Comparison of ENCODE assay signal across 10 cellular contexts in the genomic region with DNA sequence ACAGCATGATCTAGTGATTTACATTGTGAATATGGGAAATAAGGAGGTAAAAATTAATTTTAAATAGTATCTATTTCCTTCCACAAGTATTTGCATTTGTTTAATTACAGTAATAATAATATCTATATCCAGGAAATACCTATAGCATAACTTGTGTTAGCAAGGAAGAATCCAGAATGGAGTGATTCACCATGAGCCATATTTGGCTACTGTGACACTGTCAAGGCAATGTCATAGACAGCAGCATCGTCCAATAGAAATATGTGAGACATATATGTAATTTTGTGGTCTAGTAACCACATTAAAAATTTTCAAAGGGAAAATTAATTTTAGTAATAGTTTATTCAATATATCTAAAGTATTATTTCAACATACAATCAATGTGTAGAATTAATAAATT. TPM values are rescaled to one million over a fixed set of nuclear protein-coding genes. Genes with fewer than 3 reads are reported as not detected.
DNase-seq lines count a peak whose midpoint lies in the region; ATAC-seq, FAIRE-seq and TF ChIP-seq lines count a peak whose summit lies in the region.
"Had no signal": no experiment of that assay in that cellular context is flagged by ENCODE, and none has a peak within 500 bp of the region (broad histone marks: within the 10 kb centered on the region; RNA-seq: fewer than 3 reads in every experiment).

No MANE protein-coding gene starts in this region.

- H3K4me3 ChIP-seq in heart left ventricle (no peak overlapping the region), right cardiac atrium (ENCODE audit: low read length) (no peak overlapping the region), transverse colon (no peak overlapping the region), pancreas (no peak overlapping the region)

- H3K27ac ChIP-seq in heart left ventricle, result peak overlapping the region in 10 of 12 donors; percentile 11 to 87 (median 54)
- H3K27ac ChIP-seq in right cardiac atrium (ENCODE audit: low read length), result no peak overlapping the region
- H3K27ac ChIP-seq in foreskin keratinocyte, result peak overlapping the region; percentile 48
- peak overlapping the region; percentile 64 to 80 (median 73) for H3K27ac ChIP-seq in transverse colon
- peak overlapping the region in 2 of 4 donors; percentile 13 to 25 for H3K27ac ChIP-seq in pancreas

- peak overlapping the region; percentile 38 for H3K4me3 Mint-ChIP-seq in activated T-helper 17 cell treated with anti-CD3 and anti-CD28 coated beads, Interleukin-2, amount 50 U/mL, for 72 hours

- no peaks in the 10 kb centered on the region for H3K9me3 Mint-ChIP-seq in activated T-helper 17 cell treated with anti-CD3 and anti-CD28 coated beads, Interleukin-2, amount 50 U/mL, for 72 hours

- FAIRE-seq in pancreas (lab: Jason Lieb, UNC), result no peak

- peaks cover 0 to 16% (median 7%) of the 10 kb centered on the region in 9 donors for H3K36me3 ChIP-seq in heart left ventricle
- peaks cover 0 to 9% (median 0%) of the 10 kb centered on the region in 4 donors for H3K36me3 ChIP-seq in transverse colon
- H3K36me3 ChIP-seq in pancreas, result peaks cover 0 to 4% (median 0%) of the 10 kb centered on the region in 3 donors

- H3K9me3 ChIP-seq in heart left ventricle, result peaks cover 0 to 7% (median 0%) of the 10 kb centered on the region in 12 donors
- no peaks in the 10 kb centered on the region for H3K9me3 ChIP-seq in right cardiac atrium (ENCODE audit: control insufficient read depth, low read length)
- H3K9me3 ChIP-seq in transverse colon, result peaks cover 0 to 5% of the 10 kb centered on the region in 2 donors
- H3K9me3 ChIP-seq in pancreas, result no peaks in the 10 kb centered on the region

- TF ChIP-seq POLR2A in heart left ventricle (IDR thresholded peaks at IDR 0.05) (no peak), transverse colon (IDR thresholded peaks at IDR 0.05) (no peak)

- DNase-seq in heart left ventricle, result no peak
- no peak for DNase-seq in right cardiac atrium
- DNase-seq in foreskin keratinocyte, result peak in 1 of 2 donors; percentile 72
- no peak for DNase-seq in transverse colon
- DNase-seq in posterior vena cava (ENCODE audit: low spot score), result no peak
- DNase-seq in pancreas, result no peak
- DNase-seq: NCI-H187; stimulated activated CD4-positive, alpha-beta T cell treated with anti-CD3 and anti-CD28 coated beads, Interleukin-4, amount 100 ng/mL, for 1 hour had no signal

- H3K36me3 Mint-ChIP-seq in activated T-helper 17 cell treated with anti-CD3 and anti-CD28 coated beads, Interleukin-2, amount 50 U/mL, for 72 hours (ENCODE audit: low read depth), result peaks cover 56% of the 10 kb centered on the region

- 50 to 77% (median 69%) methylated on average over 1 of the region's 1 CpG for WGBS in heart left ventricle, 4 donors
- 67% methylated on average over 1 of the region's 1 CpG for WGBS in right cardiac atrium
- 70 to 80% methylated on average over 1 of the region's 1 CpG for WGBS in transverse colon (ENCODE audit: low coverage in 1 of 2), 2 donors
- 84 to 90% methylated on average over 1 of the region's 1 CpG for WGBS in pancreas, 2 donors

- no peak overlapping the region for H3K27ac Mint-ChIP-seq in activated T-helper 17 cell treated with anti-CD3 and anti-CD28 coated beads, Interleukin-2, amount 50 U/mL, for 72 hours

- H3K4me1 ChIP-seq in heart left ventricle (peaks cover 4 to 62% (median 31%) of the 10 kb centered on the region in 12 donors), right cardiac atrium (ENCODE audit: control insufficient read depth, insufficient read depth, low read length) (peaks cover 13% of the 10 kb centered on the region), foreskin keratinocyte (peaks cover 20% of the 10 kb centered on the region), transverse colon (peaks cover 16 to 81% (median 47%) of the 10 kb centered on the region in 4 donors), pancreas (peaks cover 15 to 18% (median 15%) of the 10 kb centered on the region in 3 donors)

- H3K27me3 Mint-ChIP-seq in activated T-helper 17 cell treated with anti-CD3 and anti-CD28 coated beads, Interleukin-2, amount 50 U/mL, for 72 hours, result no peaks in the 10 kb centered on the region

- in situ Hi-C loops in transverse colon (cut with MboI; ENCODE audit: low pct_ligation_motif_present in 1 of 4, low pct_unique_long_range_greater_than_20kb in 1 of 4, low sequenced_read_pairs in 3 of 4), result no loop called here

- intact Hi-C loops in heart left ventricle (cut with DNase I), result no loop called here
- intact Hi-C loops in right cardiac atrium (cut with DNase I), result no loop called here
- intact Hi-C loops in transverse colon (cut with DNase I; ENCODE audit: low total_unique reads), result no loop called here
- intact Hi-C loops in posterior vena cava (cut with DNase I), result no loop called here
- intact Hi-C loops in pancreas (cut with DNase I), result no loop called here

- no peak for TF ChIP-seq EP300 in transverse colon (IDR thresholded peaks at IDR 0.05; ENCODE audit: low read depth)

- ATAC-seq in heart left ventricle, result no peak
- ATAC-seq in right cardiac atrium, result no peak
- ATAC-seq in activated T-helper 17 cell treated with anti-CD3 and anti-CD28 coated beads, Interleukin-2, amount 50 U/mL, for 72 hours (replicated peaks), result peak; percentile 36
- ATAC-seq in foreskin keratinocyte, result peak; percentile 98
- no peak for ATAC-seq in GM21576 (IDR thresholded peaks at IDR 0.05; ENCODE audit: unreplicated experiment)
- ATAC-seq in pancreas, result no peak

- no peaks in the 10 kb centered on the region for H3K27me3 ChIP-seq in heart left ventricle
- H3K27me3 ChIP-seq in right cardiac atrium (ENCODE audit: control insufficient read depth, insufficient read depth), result no peaks in the 10 kb centered on the region
- no peaks in the 10 kb centered on the region for H3K27me3 ChIP-seq in foreskin keratinocyte
- no peaks in the 10 kb centered on the region for H3K27me3 ChIP-seq in transverse colon
- no peaks in the 10 kb centered on the region for H3K27me3 ChIP-seq in pancreas

- H3K4me1 Mint-ChIP-seq in activated T-helper 17 cell treated with anti-CD3 and anti-CD28 coated beads, Interleukin-2, amount 50 U/mL, for 72 hours, result peaks cover 30% of the 10 kb centered on the region

- TF ChIP-seq CTCF in heart left ventricle (IDR thresholded peaks at IDR 0.05) (no peak), foreskin keratinocyte (conservative IDR thresholded peaks at IDR 0.05) (no peak), transverse colon (IDR thresholded peaks at IDR 0.05) (no peak), pancreas (IDR thresholded peaks at IDR 0.05) (no peak)

RNA-seq across cellular contexts. Expression of gene CNST, which starts 22.1 kb away (rescaled TPM):
- total RNA-seq in heart left ventricle (10 to 100 TPM; 14.0 to 23.9 (median 19.1) TPM), right cardiac atrium (10 to 100 TPM; 18.6 to 32.6 (median 21.4) TPM), foreskin keratinocyte (10.3 and 11.8 TPM in 2 replicates), transverse colon (10 to 100 TPM; 44.0 to 83.0 (median 53.5) TPM), posterior vena cava (10 to 100 TPM; 27.9 to 29.8 TPM), pancreas (10 to 100 TPM in 3 of 6 donors, 1 to 10 TPM in 3; 7.1 to 12.9 (median 10.6) TPM)
- polyA plus RNA-seq in heart left ventricle (10 to 100 TPM in 1 of 2 donors, 1 to 10 TPM in 1; 3.9 to 11.9 TPM), right cardiac atrium (7.3 TPM), foreskin keratinocyte (2.2 and 2.6 TPM in 2 replicates), pancreas (1 to 10 TPM; 3.6 to 7.3 TPM)
- 10 to 100 TPM; 33.6 to 36.4 TPM for total RNA-seq in activated T-helper 17 cell treated with anti-CD3 and anti-CD28 coated beads, Interleukin-2, amount 50 U/mL, for 72 hours

RNA-seq across cellular contexts. Expression of gene TFB2M, which starts 22.3 kb away (rescaled TPM):
- total RNA-seq in heart left ventricle (10 to 100 TPM; 10.5 to 14.5 (median 12.8) TPM), right cardiac atrium (10 to 100 TPM in 3 of 4 donors, 1 to 10 TPM in 1; 9.9 to 13.6 (median 10.5) TPM), foreskin keratinocyte (18.2 and 20.1 TPM in 2 replicates), transverse colon (10 to 100 TPM in 1 of 4 donors, 1 to 10 TPM in 2, under 1 TPM in 1; 0.40 to 12.7 (median 5.5) TPM), posterior vena cava (1 to 10 TPM; 6.9 to 7.3 TPM), pancreas (1 to 10 TPM; 3.7 to 9.5 (median 7.1) TPM)
- polyA plus RNA-seq in heart left ventricle (10 to 100 TPM in 1 of 2 donors, 1 to 10 TPM in 1; 4.2 to 18.6 TPM), right cardiac atrium (11.5 TPM), foreskin keratinocyte (12.4 and 15.0 TPM in 2 replicates), pancreas (1 to 10 TPM; 3.3 to 8.3 TPM)
- total RNA-seq in activated T-helper 17 cell treated with anti-CD3 and anti-CD28 coated beads, Interleukin-2, amount 50 U/mL, for 72 hours, result 10 to 100 TPM; 10.5 to 23.4 TPM

Comparison
In these comparisons a context has a peak if more than half of its experiments do, and no peak if none do; other contexts are left out.
1. ATAC-seq: peak in activated T-helper 17 cell treated with anti-CD3 and anti-CD28 coated beads, Interleukin-2, amount 50 U/mL, for 72 hours (single experiment) and foreskin keratinocyte (single experiment); none in heart left ventricle (0 of 4), right cardiac atrium (0 of 2), GM21576 (single experiment) and pancreas (0 of 4).